Comparison of ENCODE assay signal across 24 cellular contexts in genomic region chr20:6837730-6838129, GRCh38.
DNase-seq lines count a peak whose midpoint lies in the region; ATAC-seq and TF ChIP-seq lines count a peak whose summit lies in the region.
"Had no signal": no experiment of that assay in that cellular context is flagged by ENCODE, and none has a peak within 500 bp of the region (broad histone marks: within the 10 kb centered on the region; RNA-seq: fewer than 3 reads in every experiment).

No MANE protein-coding gene starts in this region.

- intact Hi-C loops in testis (cut with DNase I; ENCODE audit: low total_unique reads) = no loop called here

- peak; percentile 38 for ATAC-seq in HG03159 (IDR thresholded peaks at IDR 0.05; ENCODE audit: unreplicated experiment)
- ATAC-seq: A549 had no signal

- TF ChIP-seq POLR2A in testis (IDR thresholded peaks at IDR 0.05) = no peak

- H3K4me3 Mint-ChIP-seq in nephron = no peak overlapping the region
- H3K4me3 Mint-ChIP-seq: CD4-positive, alpha-beta memory T cell; HFFc6 had no signal

- H3K27me3 ChIP-seq in HAP-1 (ENCODE audit: low read depth) (no peaks in the 10 kb centered on the region), testis (no peaks in the 10 kb centered on the region)
- H3K27me3 ChIP-seq: MG63, SJSA1 had no signal

- no peaks in the 10 kb centered on the region for H3K4me1 ChIP-seq in HAP-1
- H3K4me1 ChIP-seq in testis = no peaks in the 10 kb centered on the region
- H3K4me1 ChIP-seq: A549, SJSA1 had no signal

- H3K36me3 Mint-ChIP-seq in nephron (ENCODE audit: low read depth) = no peaks in the 10 kb centered on the region
- H3K36me3 Mint-ChIP-seq: CD4-positive, alpha-beta memory T cell had no signal

- DNase-seq in epithelial cell of proximal tubule (ENCODE audit: low read depth) (peak; percentile 88), HAP-1 (ENCODE audit: low spot score in 2 of 2) (no peak), NCI-H187 treated with DMSO at 0.1 percent for 48 hours (lab: John Stamatoyannopoulos, UW) (no peak), HK-2 (ENCODE audit: unreplicated experiment) (no peak), testis (no peak)
- DNase-seq: AML-193; C1 segment of cervical spinal cord; CD4-positive, alpha-beta memory T cell; GM23248; H7; HFFc6; IMR-90; KG1; MG63; NCI-H2029; NCI-H446; NCI-H524 treated with DMSO at 0.1 percent for 48 hours; NCI-H82; PC-9; Right ventricle myocardium superior had no signal

- H3K9me3 ChIP-seq in HAP-1 (no peaks in the 10 kb centered on the region), testis (no peaks in the 10 kb centered on the region)
- H3K9me3 ChIP-seq: A549, MG63, SJSA1 had no signal

- H3K4me3 ChIP-seq in epithelial cell of proximal tubule (ENCODE audit: low read depth, low read length) (no peak overlapping the region), HAP-1 (no peak overlapping the region), testis (no peak overlapping the region)
- H3K4me3 ChIP-seq: A549, GM23248, MG63, PC-9, SJSA1 had no signal

- no peaks in the 10 kb centered on the region for H3K36me3 ChIP-seq in HAP-1 (replicated peaks)
- no peaks in the 10 kb centered on the region for H3K36me3 ChIP-seq in testis (ENCODE audit: low read depth, missing control alignments)
- H3K36me3 ChIP-seq: MG63, SJSA1 had no signal

- H3K9me3 Mint-ChIP-seq in nephron = no peaks in the 10 kb centered on the region

- WGBS in testis, 2 donors = 80 to 88% methylated on average over 2 of the region's 2 CpGs

- TF ChIP-seq CTCF in epithelial cell of proximal tubule (conservative IDR thresholded peaks at IDR 0.05; ENCODE audit: low read depth, low read length) (no peak), nephron (IDR thresholded peaks at IDR 0.05; ENCODE audit: unreplicated experiment in 3 of 3) (no peak), testis (IDR thresholded peaks at IDR 0.05) (no peak)

- H3K4me1 Mint-ChIP-seq in nephron = no peaks in the 10 kb centered on the region
- H3K4me1 Mint-ChIP-seq: CD4-positive, alpha-beta memory T cell had no signal

- peak overlapping the region; percentile 1 to 83 (median 50) for H3K27ac Mint-ChIP-seq in nephron
- H3K27ac Mint-ChIP-seq: CD4-positive, alpha-beta memory T cell; HFFc6 had no signal

- H3K27ac ChIP-seq in testis = no peak overlapping the region
- H3K27ac ChIP-seq: A549, GM23248, PC-9, SJSA1 had no signal

- H3K27me3 Mint-ChIP-seq in nephron (ENCODE audit: low read depth) = peaks cover 5% of the 10 kb centered on the region
- H3K27me3 Mint-ChIP-seq: CD4-positive, alpha-beta memory T cell had no signal

- in situ Hi-C loops in HAP-1 (cut with MboI; ENCODE audit: low sequenced_read_pairs) = no loop called here
